ENCODE assay signal across 8 cellular contexts in genomic region chr13:67231481-67231940, GRCh38. TPM values are rescaled to one million over a fixed set of nuclear protein-coding genes. Genes with fewer than 3 reads are reported as not detected.
DNase-seq lines count a peak whose midpoint lies in the region; ATAC-seq and TF ChIP-seq lines count a peak whose summit lies in the region.

No MANE protein-coding gene starts in this region.

- no peaks in the 10 kb centered on the region for H3K36me3 ChIP-seq in NT2/D1 (ENCODE audit: insufficient read depth, insufficient read length, low read length)
- no peaks in the 10 kb centered on the region for H3K36me3 ChIP-seq in parathyroid adenoma (ENCODE audit: control insufficient read depth, insufficient read depth, low read length)

- H3K4me2 ChIP-seq in parathyroid adenoma (ENCODE audit: low read length), result peak overlapping the region; percentile 83

- peak overlapping the region; percentile 24 for H3K27ac ChIP-seq in parathyroid adenoma

- in situ Hi-C loops in Caki2 (cut with HindIII; ENCODE audit: low pct_unique_long_range_greater_than_20kb, low sequenced_read_pairs), result no loop called here

- no peak for ATAC-seq in HG03097 (IDR thresholded peaks at IDR 0.05; ENCODE audit: low FRiP score, unreplicated experiment)

- DNase-seq in Caki2 (ENCODE audit: low read depth) (peak; percentile 5), NT2/D1 (ENCODE audit: low read depth, low spot score) (no peak), epithelial cell of esophagus (ENCODE audit: low read depth) (no peak), NK-92 (lab: John Stamatoyannopoulos, UW; ENCODE audit: unreplicated experiment) (no peak), retina (no peak), Ammon's horn (ENCODE audit: low spot score) (no peak)

- H3K27me3 ChIP-seq in NT2/D1 (ENCODE audit: insufficient read depth, insufficient read length) (peaks cover 7% of the 10 kb centered on the region), parathyroid adenoma (ENCODE audit: control insufficient read depth, insufficient read depth, low read length) (no peaks in the 10 kb centered on the region)

- H3K9ac ChIP-seq in NT2/D1 (ENCODE audit: insufficient read length, low read depth), result peak overlapping the region; percentile 79
- H3K9ac ChIP-seq in parathyroid adenoma, result no peak overlapping the region

- no peak for TF ChIP-seq CTCF in epithelial cell of esophagus (IDR thresholded peaks at IDR 0.05; ENCODE audit: insufficient read depth, low read depth, low read length, missing control alignments)
- no peak for TF ChIP-seq CTCF in parathyroid adenoma (IDR thresholded peaks at IDR 0.05)

- no peaks in the 10 kb centered on the region for H3K79me2 ChIP-seq in parathyroid adenoma

- no peaks in the 10 kb centered on the region for H3K9me3 ChIP-seq in NT2/D1 (ENCODE audit: insufficient read depth, low read length)
- H3K9me3 ChIP-seq in parathyroid adenoma (ENCODE audit: control insufficient read depth, low read length), result no peaks in the 10 kb centered on the region

- H3K4me3 ChIP-seq in NT2/D1 (ENCODE audit: insufficient read length, low read depth), result peak overlapping the region; percentile 61
- peak overlapping the region; percentile 85 for H3K4me3 ChIP-seq in epithelial cell of esophagus (ENCODE audit: low read length)
- peak overlapping the region; percentile 77 for H3K4me3 ChIP-seq in parathyroid adenoma (ENCODE audit: low read depth, low read length)

- peak overlapping the region; percentile 84 for H2AFZ ChIP-seq in parathyroid adenoma

- H3K4me1 ChIP-seq in NT2/D1 (ENCODE audit: insufficient read depth, insufficient read length) (no peaks in the 10 kb centered on the region), parathyroid adenoma (no peaks in the 10 kb centered on the region)

RNA-seq across cellular contexts. Expression of gene PCDH9, which starts 1.4 kb away (rescaled TPM):
- 0.03 and 0.58 TPM in 2 replicates for total RNA-seq in Caki2 (2014; rRNA removed; shearing (Covaris generic); ENCODE audit: low replicate concordance)
